Comparison of ENCODE assay signal across 1 cellular context in the genomic region with DNA sequence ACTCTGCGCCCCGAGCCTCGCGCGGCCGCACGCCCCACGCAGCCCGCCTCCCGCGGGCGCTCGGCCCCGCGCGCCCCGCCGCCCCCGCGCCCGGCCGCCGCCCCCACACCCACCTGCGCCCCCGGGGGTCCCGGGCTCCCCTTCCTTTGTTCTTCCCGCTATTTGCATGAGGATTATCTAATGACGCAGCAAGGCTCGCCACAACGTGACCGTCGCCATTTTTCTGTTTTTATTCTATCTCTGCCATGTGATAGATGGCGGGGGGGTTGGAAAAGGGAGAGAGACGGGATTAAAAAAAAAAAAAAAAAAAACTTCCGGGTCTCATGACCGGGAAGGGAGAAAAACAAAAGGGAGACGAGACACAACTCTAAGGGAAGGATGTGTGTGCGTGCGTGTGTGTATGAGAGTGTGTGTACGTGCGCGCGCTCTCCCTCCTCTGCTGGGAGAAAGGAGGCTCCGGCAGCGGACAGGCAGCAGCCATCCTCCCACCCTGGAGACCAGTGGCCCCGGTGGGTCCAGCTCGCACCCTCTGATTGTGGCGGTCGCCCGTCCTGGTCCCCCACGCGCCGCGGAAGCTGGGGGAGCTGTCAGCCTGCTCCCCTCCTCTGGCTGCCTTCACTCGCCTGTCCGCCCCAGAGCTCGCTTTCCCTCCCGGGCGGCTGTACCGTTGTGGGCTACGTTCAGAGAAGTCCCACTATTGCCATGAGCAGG.
TF ChIP-seq lines count a peak whose summit lies in the region.

No MANE protein-coding gene starts in this region.

TF ChIP-seq in GM23338, 12 proteins besides CTCF, POLR2A, EP300 and RAD21 (continued from another document):
- TF ChIP-seq, protein P1, sequence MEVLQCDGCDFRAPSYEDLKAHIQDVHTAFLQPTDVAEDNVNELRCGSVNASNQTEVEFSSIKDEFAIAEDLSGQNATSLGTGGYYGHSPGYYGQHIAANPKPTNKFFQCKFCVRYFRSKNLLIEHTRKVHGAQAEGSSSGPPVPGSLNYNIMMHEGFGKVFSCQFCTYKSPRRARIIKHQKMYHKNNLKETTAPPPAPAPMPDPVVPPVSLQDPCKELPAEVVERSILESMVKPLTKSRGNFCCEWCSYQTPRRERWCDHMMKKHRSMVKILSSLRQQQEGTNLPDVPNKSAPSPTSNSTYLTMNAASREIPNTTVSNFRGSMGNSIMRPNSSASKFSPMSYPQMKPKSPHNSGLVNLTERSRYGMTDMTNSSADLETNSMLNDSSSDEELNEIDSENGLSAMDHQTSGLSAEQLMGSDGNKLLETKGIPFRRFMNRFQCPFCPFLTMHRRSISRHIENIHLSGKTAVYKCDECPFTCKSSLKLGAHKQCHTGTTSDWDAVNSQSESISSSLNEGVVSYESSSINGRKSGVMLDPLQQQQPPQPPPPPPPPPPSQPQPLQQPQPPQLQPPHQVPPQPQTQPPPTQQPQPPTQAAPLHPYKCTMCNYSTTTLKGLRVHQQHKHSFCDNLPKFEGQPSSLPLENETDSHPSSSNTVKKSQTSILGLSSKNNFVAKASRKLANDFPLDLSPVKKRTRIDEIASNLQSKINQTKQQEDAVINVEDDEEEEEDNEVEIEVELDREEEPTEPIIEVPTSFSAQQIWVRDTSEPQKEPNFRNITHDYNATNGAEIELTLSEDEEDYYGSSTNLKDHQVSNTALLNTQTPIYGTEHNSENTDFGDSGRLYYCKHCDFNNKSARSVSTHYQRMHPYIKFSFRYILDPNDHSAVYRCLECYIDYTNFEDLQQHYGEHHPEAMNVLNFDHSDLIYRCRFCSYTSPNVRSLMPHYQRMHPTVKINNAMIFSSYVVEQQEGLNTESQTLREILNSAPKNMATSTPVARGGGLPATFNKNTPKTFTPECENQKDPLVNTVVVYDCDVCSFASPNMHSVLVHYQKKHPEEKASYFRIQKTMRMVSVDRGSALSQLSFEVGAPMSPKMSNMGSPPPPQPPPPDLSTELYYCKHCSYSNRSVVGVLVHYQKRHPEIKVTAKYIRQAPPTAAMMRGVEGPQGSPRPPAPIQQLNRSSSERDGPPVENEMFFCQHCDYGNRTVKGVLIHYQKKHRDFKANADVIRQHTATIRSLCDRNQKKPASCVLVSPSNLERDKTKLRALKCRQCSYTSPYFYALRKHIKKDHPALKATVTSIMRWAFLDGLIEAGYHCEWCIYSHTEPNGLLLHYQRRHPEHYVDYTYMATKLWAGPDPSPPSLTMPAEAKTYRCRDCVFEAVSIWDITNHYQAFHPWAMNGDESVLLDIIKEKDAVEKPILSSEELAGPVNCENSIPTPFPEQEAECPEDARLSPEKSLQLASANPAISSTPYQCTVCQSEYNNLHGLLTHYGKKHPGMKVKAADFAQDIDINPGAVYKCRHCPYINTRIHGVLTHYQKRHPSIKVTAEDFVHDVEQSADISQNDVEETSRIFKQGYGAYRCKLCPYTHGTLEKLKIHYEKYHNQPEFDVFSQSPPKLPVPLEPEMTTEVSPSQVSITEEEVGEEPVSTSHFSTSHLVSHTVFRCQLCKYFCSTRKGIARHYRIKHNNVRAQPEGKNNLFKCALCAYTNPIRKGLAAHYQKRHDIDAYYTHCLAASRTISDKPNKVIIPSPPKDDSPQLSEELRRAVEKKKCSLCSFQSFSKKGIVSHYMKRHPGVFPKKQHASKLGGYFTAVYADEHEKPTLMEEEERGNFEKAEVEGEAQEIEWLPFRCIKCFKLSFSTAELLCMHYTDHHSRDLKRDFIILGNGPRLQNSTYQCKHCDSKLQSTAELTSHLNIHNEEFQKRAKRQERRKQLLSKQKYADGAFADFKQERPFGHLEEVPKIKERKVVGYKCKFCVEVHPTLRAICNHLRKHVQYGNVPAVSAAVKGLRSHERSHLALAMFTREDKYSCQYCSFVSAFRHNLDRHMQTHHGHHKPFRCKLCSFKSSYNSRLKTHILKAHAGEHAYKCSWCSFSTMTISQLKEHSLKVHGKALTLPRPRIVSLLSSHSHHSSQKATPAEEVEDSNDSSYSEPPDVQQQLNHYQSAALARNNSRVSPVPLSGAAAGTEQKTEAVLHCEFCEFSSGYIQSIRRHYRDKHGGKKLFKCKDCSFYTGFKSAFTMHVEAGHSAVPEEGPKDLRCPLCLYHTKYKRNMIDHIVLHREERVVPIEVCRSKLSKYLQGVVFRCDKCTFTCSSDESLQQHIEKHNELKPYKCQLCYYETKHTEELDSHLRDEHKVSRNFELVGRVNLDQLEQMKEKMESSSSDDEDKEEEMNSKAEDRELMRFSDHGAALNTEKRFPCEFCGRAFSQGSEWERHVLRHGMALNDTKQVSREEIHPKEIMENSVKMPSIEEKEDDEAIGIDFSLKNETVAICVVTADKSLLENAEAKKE (CRISPR knock-in tag; IDR thresholded peaks at IDR 0.05): no peak
- TF ChIP-seq, protein P2, sequence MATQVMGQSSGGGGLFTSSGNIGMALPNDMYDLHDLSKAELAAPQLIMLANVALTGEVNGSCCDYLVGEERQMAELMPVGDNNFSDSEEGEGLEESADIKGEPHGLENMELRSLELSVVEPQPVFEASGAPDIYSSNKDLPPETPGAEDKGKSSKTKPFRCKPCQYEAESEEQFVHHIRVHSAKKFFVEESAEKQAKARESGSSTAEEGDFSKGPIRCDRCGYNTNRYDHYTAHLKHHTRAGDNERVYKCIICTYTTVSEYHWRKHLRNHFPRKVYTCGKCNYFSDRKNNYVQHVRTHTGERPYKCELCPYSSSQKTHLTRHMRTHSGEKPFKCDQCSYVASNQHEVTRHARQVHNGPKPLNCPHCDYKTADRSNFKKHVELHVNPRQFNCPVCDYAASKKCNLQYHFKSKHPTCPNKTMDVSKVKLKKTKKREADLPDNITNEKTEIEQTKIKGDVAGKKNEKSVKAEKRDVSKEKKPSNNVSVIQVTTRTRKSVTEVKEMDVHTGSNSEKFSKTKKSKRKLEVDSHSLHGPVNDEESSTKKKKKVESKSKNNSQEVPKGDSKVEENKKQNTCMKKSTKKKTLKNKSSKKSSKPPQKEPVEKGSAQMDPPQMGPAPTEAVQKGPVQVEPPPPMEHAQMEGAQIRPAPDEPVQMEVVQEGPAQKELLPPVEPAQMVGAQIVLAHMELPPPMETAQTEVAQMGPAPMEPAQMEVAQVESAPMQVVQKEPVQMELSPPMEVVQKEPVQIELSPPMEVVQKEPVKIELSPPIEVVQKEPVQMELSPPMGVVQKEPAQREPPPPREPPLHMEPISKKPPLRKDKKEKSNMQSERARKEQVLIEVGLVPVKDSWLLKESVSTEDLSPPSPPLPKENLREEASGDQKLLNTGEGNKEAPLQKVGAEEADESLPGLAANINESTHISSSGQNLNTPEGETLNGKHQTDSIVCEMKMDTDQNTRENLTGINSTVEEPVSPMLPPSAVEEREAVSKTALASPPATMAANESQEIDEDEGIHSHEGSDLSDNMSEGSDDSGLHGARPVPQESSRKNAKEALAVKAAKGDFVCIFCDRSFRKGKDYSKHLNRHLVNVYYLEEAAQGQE (IDR thresholded peaks at IDR 0.05; ENCODE audit: unreplicated experiment): no peak
